1 cellular context compared by ENCODE assay signal in the genomic region with DNA sequence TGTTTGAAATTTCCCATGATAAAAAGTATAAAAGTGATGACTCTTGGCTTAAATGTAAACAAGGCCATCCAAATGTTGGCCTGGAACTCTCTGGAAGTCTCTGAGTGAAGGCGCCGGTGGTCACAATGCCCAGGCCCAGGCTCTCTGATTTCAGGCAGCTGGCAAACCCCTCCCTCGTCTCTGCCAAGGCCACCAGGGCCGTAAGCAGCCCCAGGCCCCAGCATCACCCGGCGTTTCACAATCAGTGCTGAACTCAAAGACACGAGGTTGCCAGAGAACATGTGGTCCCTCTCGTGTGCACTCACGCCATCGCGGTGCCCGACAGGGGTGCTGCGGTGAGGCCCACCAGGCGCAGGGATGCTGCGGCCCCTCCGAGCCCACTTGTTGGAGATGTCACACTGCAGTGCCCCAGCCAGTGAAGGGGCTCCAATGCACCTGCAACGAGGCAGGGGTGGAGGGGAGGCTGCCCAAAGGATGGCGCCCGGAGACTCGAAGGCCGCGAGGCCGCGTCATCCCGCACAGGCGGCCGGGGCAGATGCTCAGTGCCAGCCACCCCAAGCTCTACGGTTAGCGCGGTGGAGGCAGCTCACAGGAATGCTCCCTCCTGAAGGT.
TF ChIP-seq lines count a peak whose summit lies in the region.

No MANE protein-coding gene starts in this region.

TF ChIP-seq in H1, 55 proteins besides CTCF, POLR2A, EP300 and RAD21 (continued from another document):
- TF ChIP-seq POLR2AphosphoS5 (IDR thresholded peaks at IDR 0.05; ENCODE audit: low read depth, low read length) = 0 out of 2 replicates have a peak, but pooled peaks have one; percentile 19
TF ChIP-seq in H1: peak in this region for 1.
